Comparison of ENCODE assay signal across 19 cellular contexts in the genomic region with DNA sequence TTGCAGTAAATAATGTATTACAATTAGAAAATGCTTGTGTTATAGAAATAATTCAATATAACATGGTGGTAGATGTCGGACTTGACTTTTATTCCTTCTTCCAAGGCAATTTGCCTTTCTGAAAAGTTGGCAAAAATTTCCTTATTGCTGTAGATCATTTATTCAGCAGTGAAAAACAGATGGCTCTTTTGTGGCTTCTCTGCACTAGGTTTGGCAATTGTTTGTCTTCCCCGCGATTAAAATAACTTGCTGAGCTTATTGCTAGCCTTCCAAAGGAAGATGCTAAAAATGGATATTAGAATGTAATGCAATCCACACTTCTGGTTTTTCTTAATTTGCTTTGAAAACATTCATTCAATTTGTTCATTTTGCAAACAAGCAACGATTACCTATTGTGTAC.
A peak's percentile ranks its signal among the peaks of the same experiment; 100 is the strongest.
DNase-seq lines count a peak whose midpoint lies in the region; ATAC-seq and TF ChIP-seq lines count a peak whose summit lies in the region.
"Had no signal": no experiment of that assay in that cellular context is flagged by ENCODE, and none has a peak within 500 bp of the region (broad histone marks: within the 10 kb centered on the region; RNA-seq: fewer than 3 reads in every experiment).

No MANE protein-coding gene starts in this region.

- no peak overlapping the region for H3K4me3 ChIP-seq in right lobe of liver
- H3K4me3 ChIP-seq: BLaER1 treated with 17β-estradiol and CSF1 and Interleukin-3, amounts not matched to agents 10 nM and 100 nM; GM12878 had no signal

- DNase-seq in G401 (ENCODE audit: low spot score) (peak; percentile 69), NCI-H69 (lab: John Stamatoyannopoulos, UW) (peak; percentile 2), cerebellum (ENCODE audit: low spot score) (peak; percentile 2), myocyte (ENCODE audit: low read depth) (peak; percentile 5), right lobe of liver (no peak)
- DNase-seq: 8988T; ACHN; Caco-2; Calu3; CD4-positive, alpha-beta T cell; CD8-positive, alpha-beta T cell; DMS79 treated with DMSO at 0.1 percent for 48 hours; GDM1 had no signal

- in situ Hi-C loops in G401 (cut with HindIII; ENCODE audit: low sequenced_read_pairs) = no loop called here

- ATAC-seq in GM18520 (IDR thresholded peaks at IDR 0.05; ENCODE audit: unreplicated experiment) = no peak
- no peak for ATAC-seq in HG02970 (IDR thresholded peaks at IDR 0.05; ENCODE audit: low FRiP score, unreplicated experiment)
- no peak for ATAC-seq in HG02870 (IDR thresholded peaks at IDR 0.05; ENCODE audit: unreplicated experiment)
- ATAC-seq in right lobe of liver = no peak
- ATAC-seq: CD8-positive, alpha-beta T cell; GM12878 had no signal

- no peaks in the 10 kb centered on the region for H3K36me3 ChIP-seq in right lobe of liver
- H3K36me3 ChIP-seq: BLaER1 treated with 17β-estradiol and CSF1 and Interleukin-3, amounts not matched to agents 10 nM and 100 nM had no signal

- WGBS in right lobe of liver (ENCODE audit: insufficient coverage, low coverage, low lambda C conversion rate, missing lambda C conversion rate) = 59% methylated on average over 4 of the region's 4 CpGs

- intact Hi-C loops in right lobe of liver (cut with DNase I) = no loop called here

- H3K27ac ChIP-seq in right lobe of liver = no peak overlapping the region
- H3K27ac ChIP-seq: BLaER1 treated with 17β-estradiol and CSF1 and Interleukin-3, amounts not matched to agents 10 nM and 100 nM; C4-2B had no signal

- no peak for TF ChIP-seq POLR2A in right lobe of liver (IDR thresholded peaks at IDR 0.05)

- H3K27me3 ChIP-seq in right lobe of liver = no peaks in the 10 kb centered on the region
- H3K27me3 ChIP-seq: BLaER1 treated with 17β-estradiol and CSF1 and Interleukin-3, amounts not matched to agents 10 nM and 100 nM had no signal

- no peaks in the 10 kb centered on the region for H3K9me3 ChIP-seq in right lobe of liver
- H3K9me3 ChIP-seq: BLaER1 treated with 17β-estradiol and CSF1 and Interleukin-3, amounts not matched to agents 10 nM and 100 nM; Caco-2 had no signal

- no peaks in the 10 kb centered on the region for H3K4me1 ChIP-seq in right lobe of liver
- H3K4me1 ChIP-seq: BLaER1 treated with 17β-estradiol and CSF1 and Interleukin-3, amounts not matched to agents 10 nM and 100 nM; Caco-2 had no signal

- TF ChIP-seq CTCF in right lobe of liver (IDR thresholded peaks at IDR 0.05) = no peak

Comparison
In these comparisons a context has a peak if more than half of its experiments do, and no peak if none do; other contexts are left out.
1. DNase-seq: peak in G401 (single experiment), NCI-H69 (single experiment), cerebellum (single experiment) and myocyte (single experiment); none in right lobe of liver (0 of 3).